9 cellular contexts compared by ENCODE assay signal in the genomic region with DNA sequence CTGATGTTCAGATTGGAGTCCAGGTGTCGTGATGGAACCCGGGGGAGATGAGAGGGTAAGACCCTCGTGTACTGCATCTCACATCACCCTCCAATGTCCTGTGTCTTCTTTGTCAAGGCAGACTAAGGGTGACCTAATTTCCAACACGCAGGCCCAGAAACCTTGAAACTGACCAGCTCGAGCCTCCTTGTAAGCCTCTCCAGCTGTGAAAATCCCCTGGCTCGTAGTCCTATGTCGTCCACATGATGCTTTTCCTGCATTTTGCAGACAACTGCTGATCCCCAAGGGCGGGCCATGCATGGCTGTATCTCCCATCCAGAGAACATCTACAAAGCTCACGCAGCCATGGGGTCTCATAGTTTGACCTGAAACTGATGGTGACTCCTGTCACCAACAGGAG.
DNase-seq lines count a peak whose midpoint lies in the region; ATAC-seq, FAIRE-seq and TF ChIP-seq lines count a peak whose summit lies in the region.
"Had no signal": no experiment of that assay in that cellular context is flagged by ENCODE, and none has a peak within 500 bp of the region (broad histone marks: within the 10 kb centered on the region; RNA-seq: fewer than 3 reads in every experiment).

No MANE protein-coding gene starts in this region.

- H3K4me1 Mint-ChIP-seq in stimulated activated effector memory CD8-positive, alpha-beta T cell treated with anti-CD3 and anti-CD28 coated beads, Interleukin-12 subunit alpha, Interleukin-12 subunit beta, amount 100 ng/mL, for 72 hours, result peaks cover 36% of the 10 kb centered on the region

- peaks cover 23% of the 10 kb centered on the region for H3K4me1 ChIP-seq in HUES64 (ENCODE audit: insufficient read depth, low read length)
- peaks cover 9 to 56% of the 10 kb centered on the region in 2 donors for H3K4me1 ChIP-seq in left lung

- H3K4me3 ChIP-seq in HUES64 (ENCODE audit: low read length) (no peak overlapping the region; the same call in 1 of the 2 replicates), cardiac fibroblast (replicated peaks in 1 of 2; ENCODE audit: low read depth in 2 of 2, low read length in 2 of 2) (no peak overlapping the region), left lung (no peak overlapping the region), H7 (ENCODE audit: insufficient read depth, low read depth, low read length) (no peak overlapping the region)

- no peaks in the 10 kb centered on the region for H3K36me3 Mint-ChIP-seq in stimulated activated effector memory CD8-positive, alpha-beta T cell treated with anti-CD3 and anti-CD28 coated beads, Interleukin-12 subunit alpha, Interleukin-12 subunit beta, amount 100 ng/mL, for 72 hours

- TF ChIP-seq CTCF in cardiac fibroblast (IDR thresholded peaks at IDR 0.05; ENCODE audit: low read depth, low read length) (no peak), left lung (IDR thresholded peaks at IDR 0.05) (no peak)

- peak overlapping the region; percentile 26; the same call in 1 of the 2 replicates for H3K9ac ChIP-seq in HUES64 (ENCODE audit: low read depth, low read length)

- H3K27me3 ChIP-seq in HUES64 (ENCODE audit: insufficient read depth, low read length), result no peaks in the 10 kb centered on the region
- no peaks in the 10 kb centered on the region for H3K27me3 ChIP-seq in left lung
- no peaks in the 10 kb centered on the region for H3K27me3 ChIP-seq in H7 (ENCODE audit: control insufficient read depth, insufficient read depth, low read length)

- H3K27ac ChIP-seq in HUES64 (ENCODE audit: low read depth, low read length) (no peak overlapping the region), left lung (peak overlapping the region; percentile 85 to 92)

- peak; percentile 6 for ATAC-seq in left lung
- no peak for ATAC-seq in stimulated activated effector memory CD8-positive, alpha-beta T cell treated with anti-CD3 and anti-CD28 coated beads, Interleukin-12 subunit alpha, Interleukin-12 subunit beta, amount 100 ng/mL, for 72 hours

- peak overlapping the region; percentile 91 for H3K27ac Mint-ChIP-seq in stimulated activated effector memory CD8-positive, alpha-beta T cell treated with anti-CD3 and anti-CD28 coated beads, Interleukin-12 subunit alpha, Interleukin-12 subunit beta, amount 100 ng/mL, for 72 hours

- H3K36me3 ChIP-seq in HUES64 (ENCODE audit: insufficient read depth, low read length), result no peaks in the 10 kb centered on the region
- no peaks in the 10 kb centered on the region for H3K36me3 ChIP-seq in left lung
- H3K36me3 ChIP-seq in H7 (replicated peaks; ENCODE audit: control insufficient read depth, insufficient read depth, low read length), result no peaks in the 10 kb centered on the region

- intact Hi-C loops in left lung (cut with DNase I), result no loop called here

- peaks cover 35% of the 10 kb centered on the region for H3K9me3 ChIP-seq in HUES64 (ENCODE audit: insufficient read depth, low read depth, low read length)
- H3K9me3 ChIP-seq in left lung, result peaks cover 0 to 31% of the 10 kb centered on the region in 2 donors

- H3K4me3 Mint-ChIP-seq in stimulated activated effector memory CD8-positive, alpha-beta T cell treated with anti-CD3 and anti-CD28 coated beads, Interleukin-12 subunit alpha, Interleukin-12 subunit beta, amount 100 ng/mL, for 72 hours, result peak overlapping the region; percentile 59

- 81% methylated on average over 9 of the region's 9 CpGs for WGBS in HUES64

- H3K9me3 Mint-ChIP-seq in stimulated activated effector memory CD8-positive, alpha-beta T cell treated with anti-CD3 and anti-CD28 coated beads, Interleukin-12 subunit alpha, Interleukin-12 subunit beta, amount 100 ng/mL, for 72 hours, result peaks cover 18% of the 10 kb centered on the region

- FAIRE-seq in HTR-8/SVneo (lab: Jason Lieb, UNC), result no peak

- DNase-seq in cardiac fibroblast (ENCODE audit: low read depth in 2 of 2) (peak; percentile 17 to 35), left lung (no peak), AG08395 (ENCODE audit: low spot score) (no peak), HTR-8/SVneo (ENCODE audit: insufficient read length, low spot score) (no peak), H7 (no peak)
- DNase-seq in stimulated activated effector memory CD8-positive, alpha-beta T cell treated with anti-CD3 and anti-CD28 coated beads, Interleukin-12 subunit alpha, Interleukin-12 subunit beta, amount 100 ng/mL, for 72 hours (ENCODE audit: low spot score in 2 of 2), result no peak
- DNase-seq in central memory CD4-positive, alpha-beta T cell, result no peak
- DNase-seq: DMS79 treated with DMSO at 0.1 percent for 48 hours had no signal

Comparison
In these comparisons a context has a peak if more than half of its experiments do, and no peak if none do; other contexts are left out.
1. DNase-seq: peak in cardiac fibroblast (2 of 2); none in left lung (0 of 2), stimulated activated effector memory CD8-positive, alpha-beta T cell treated with anti-CD3 and anti-CD28 coated beads, Interleukin-12 subunit alpha, Interleukin-12 subunit beta, amount 100 ng/mL, for 72 hours (0 of 2), central memory CD4-positive, alpha-beta T cell (single experiment), AG08395 (single experiment), HTR-8/SVneo (single experiment) and H7 (single experiment).